Comparison of ENCODE assay signal across 12 cellular contexts in the genomic region with DNA sequence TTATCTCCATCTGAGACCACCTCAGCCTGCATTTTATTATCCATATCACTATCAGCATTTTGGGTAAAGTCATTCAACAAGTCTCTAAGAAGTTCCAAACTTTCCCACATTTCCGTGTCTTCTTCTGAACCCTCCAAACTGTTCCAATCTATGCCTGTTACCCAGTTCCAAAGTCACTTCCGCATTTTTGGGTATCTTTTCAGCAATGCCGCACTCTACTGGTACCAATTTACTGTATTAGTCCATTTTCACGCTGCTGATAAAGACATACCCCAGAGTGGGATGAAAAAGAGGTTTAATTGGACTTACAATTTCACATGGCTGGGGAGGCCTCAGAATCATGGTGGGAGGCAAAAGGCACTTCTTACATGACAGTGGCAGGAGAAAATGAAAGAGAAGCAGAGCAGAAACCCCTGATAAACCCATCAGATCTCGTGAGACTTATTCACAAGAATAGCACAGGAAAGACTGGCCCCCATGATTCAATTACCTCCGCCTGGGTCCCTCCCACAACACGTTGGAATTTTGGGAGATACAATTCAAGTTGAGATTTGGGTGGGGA. TPM values are rescaled to one million over a fixed set of nuclear protein-coding genes. Genes with fewer than 3 reads are reported as not detected.
A peak's percentile ranks its signal among the peaks of the same experiment; 100 is the strongest.
DNase-seq lines count a peak whose midpoint lies in the region; ATAC-seq, FAIRE-seq and TF ChIP-seq lines count a peak whose summit lies in the region.
"Not testable (repeated sequence)": the region's sequence is repeated elsewhere in the genome, so short reads cannot be mapped to it uniquely, and the experiment has no call there.
"Had no signal": no experiment of that assay in that cellular context is flagged by ENCODE, and none has a peak within 500 bp of the region (broad histone marks: within the 10 kb centered on the region; RNA-seq: fewer than 3 reads in every experiment).

No MANE protein-coding gene starts in this region.

- TF ChIP-seq POLR2A in GM18951 (IDR thresholded peaks at IDR 0.05; ENCODE audit: extremely low read depth, insufficient read depth, insufficient read length) = peak; percentile 23
- TF ChIP-seq POLR2A in GM12878 (IDR thresholded peaks at IDR 0.05; ENCODE audit: low read depth, low read length) = peak; percentile 48; the same call in 1 of the 2 replicates

- peaks cover 18% of the 10 kb centered on the region for H3K27me3 ChIP-seq in DOHH2 (ENCODE audit: control insufficient read depth, low read length)
- not testable (repeated sequence) for H3K27me3 ChIP-seq in Karpas-422 (ENCODE audit: low read length); GM12878 (replicated peaks in 1 of 2; ENCODE audit: control insufficient read depth in 2 of 2, insufficient read depth in 2 of 2, low read length in 1 of 2)

- H3K9ac ChIP-seq in Karpas-422 (ENCODE audit: low read length) (peak overlapping the region; percentile 41), GM12878 (ENCODE audit: control insufficient read depth, insufficient read depth, low read length) (peak overlapping the region; percentile 66)

- H3K9me3 ChIP-seq in DOHH2 (ENCODE audit: control insufficient read depth, insufficient read depth, low read length); Karpas-422 (ENCODE audit: low read length); OCI-LY7 (ENCODE audit: low read length); GM12878 (replicated peaks; ENCODE audit: control insufficient read depth, insufficient read depth, low read length): not testable (repeated sequence)

- RAD21 ChIA-PET in GM12878 (lab: Charles Lee; ENCODE audit: unreplicated experiment) = interaction anchor here (2.7 to 7.6 kb wide), 4 partner anchors 10 to 16 kb away, joined by 11 to 156 read pairs (median 46); a partner anchor contains a TSS

- not testable (repeated sequence) for H3K9me3 Mint-ChIP-seq in T-helper 1 cell treated with Interleukin-12 subunit alpha and Interleukin-12 subunit beta and Interleukin-4 antibody, amounts not matched to agents 30 μg/mL and 1 μg/mL, for 36 hours; stimulated activated memory B cell treated with anti-CD40 and anti-IgM and Interleukin-4, amounts not matched to agents 10 μg/mL and 1 μg/mL and 100 μg/mL, for 72 hours

- H4K20me1 ChIP-seq in DOHH2 (ENCODE audit: control insufficient read depth, insufficient read depth, low read depth, low read length); Karpas-422 (ENCODE audit: insufficient read depth, low read depth, low read length); OCI-LY7 (ENCODE audit: insufficient read depth, low read length); GM12878 (ENCODE audit: control insufficient read depth, insufficient read depth): not testable (repeated sequence)

- H3K36me3 ChIP-seq in DOHH2 (ENCODE audit: control insufficient read depth, low read length); Karpas-422 (ENCODE audit: insufficient read depth, low read length); OCI-LY7 (ENCODE audit: insufficient read depth, low read length); GM12878 (ENCODE audit: control insufficient read depth in 2 of 2, insufficient read depth in 2 of 2, low read length in 1 of 2): not testable (repeated sequence)

- CTCF ChIA-PET in OCI-LY7 (lab: Charles Lee; ENCODE audit: unreplicated experiment) = not testable (repeated sequence)
- CTCF ChIA-PET in GM12878 (lab: Yijun Ruan, JAX) = interaction anchor here (1.8 to 11.5 kb wide), 3 partner anchors 10 to 17 kb away, joined by 6 to 214 read pairs (median 58); a partner anchor contains a TSS

- TF ChIP-seq EP300 in GM12878 (IDR thresholded peaks at IDR 0.05; ENCODE audit: borderline replicate concordance in 1 of 2, control insufficient read depth in 1 of 2, low read depth in 2 of 2, low read length in 2 of 2) = not testable (repeated sequence)

- H3K4me3 ChIP-seq in DOHH2 (ENCODE audit: low read length) = peak overlapping the region; percentile 36
- H3K4me3 ChIP-seq in GM12875 (ENCODE audit: low read depth, low read length) = peak overlapping the region; percentile 44
- H3K4me3 ChIP-seq in Karpas-422 (ENCODE audit: low read length) = peak overlapping the region; percentile 37; the same call in 1 of the 2 replicates
- H3K4me3 ChIP-seq in OCI-LY7 (ENCODE audit: low read depth, low read length, poor library complexity, severe bottlenecking) = peak overlapping the region; percentile 1
- peak overlapping the region; percentile 83 for H3K4me3 ChIP-seq in GM12878

- WGBS in GM12878 (ENCODE audit: insufficient coverage, insufficient replicate concordance, low lambda C conversion rate, missing lambda C conversion rate) = 66% methylated on average over 7 of the region's 7 CpGs

- H3K4me1 ChIP-seq in DOHH2 (ENCODE audit: control insufficient read depth, low read length) (peaks cover 46% of the 10 kb centered on the region), OCI-LY7 (ENCODE audit: insufficient read depth, low read length, poor library complexity, severe bottlenecking) (peaks cover 19% of the 10 kb centered on the region), GM12878 (ENCODE audit: control insufficient read depth, insufficient read depth, low read length) (peaks cover 38% of the 10 kb centered on the region)
- not testable (repeated sequence) for H3K4me1 ChIP-seq in Karpas-422 (ENCODE audit: low read length)

- not testable (repeated sequence) for H3K27me3 Mint-ChIP-seq in T-helper 1 cell treated with Interleukin-12 subunit alpha and Interleukin-12 subunit beta and Interleukin-4 antibody, amounts not matched to agents 30 μg/mL and 1 μg/mL, for 36 hours (ENCODE audit: low read depth); stimulated activated memory B cell treated with anti-CD40 and anti-IgM and Interleukin-4, amounts not matched to agents 10 μg/mL and 1 μg/mL and 100 μg/mL, for 72 hours

- H2AFZ ChIP-seq in Karpas-422 (ENCODE audit: low read length); OCI-LY7 (ENCODE audit: low read length); GM12878 (ENCODE audit: control insufficient read depth, low read depth, low read length): not testable (repeated sequence)

- H3K27ac ChIP-seq in DOHH2 (ENCODE audit: low read depth, low read length); Karpas-422 (ENCODE audit: low read length); OCI-LY7 (ENCODE audit: low read depth, low read length, poor library complexity, severe bottlenecking): not testable (repeated sequence)
- peak overlapping the region; percentile 96 for H3K27ac ChIP-seq in GM12878 (ENCODE audit: control insufficient read depth, insufficient read depth)

- not testable (repeated sequence) for H3K36me3 Mint-ChIP-seq in T-helper 1 cell treated with Interleukin-12 subunit alpha and Interleukin-12 subunit beta and Interleukin-4 antibody, amounts not matched to agents 30 μg/mL and 1 μg/mL, for 36 hours (ENCODE audit: low read depth); stimulated activated memory B cell treated with anti-CD40 and anti-IgM and Interleukin-4, amounts not matched to agents 10 μg/mL and 1 μg/mL and 100 μg/mL, for 72 hours

- SMC1A ChIA-PET in GM12878 (lab: Charles Lee; ENCODE audit: uncharacterized antibody, unreplicated experiment) = interaction anchor here (2.4 to 5.1 kb wide), 5 partner anchors 10 to 35 kb away, joined by 9 to 150 read pairs (median 35); a partner anchor contains a TSS

- BruUV-seq in OCI-LY7 (replicated peaks; lab: Mats Ljungman, UMichigan) (TSS peak; percentile 94), GM12878 (replicated peaks; lab: Mats Ljungman, UMichigan) (TSS peak; percentile 82)

- H3K4me3 Mint-ChIP-seq in T-helper 1 cell treated with Interleukin-12 subunit alpha and Interleukin-12 subunit beta and Interleukin-4 antibody, amounts not matched to agents 30 μg/mL and 1 μg/mL, for 36 hours = not testable (repeated sequence)
- peak overlapping the region; percentile 49 for H3K4me3 Mint-ChIP-seq in stimulated activated memory B cell treated with anti-CD40 and anti-IgM and Interleukin-4, amounts not matched to agents 10 μg/mL and 1 μg/mL and 100 μg/mL, for 72 hours

- H3K4me2 ChIP-seq in DOHH2 (ENCODE audit: low read length) (peak overlapping the region; percentile 44), Karpas-422 (ENCODE audit: low read depth, low read length, poor library complexity, severe bottlenecking) (peak overlapping the region; percentile 41), OCI-LY7 (ENCODE audit: low read length) (peak overlapping the region; percentile 44; the same call in 1 of the 2 replicates), GM12878 (ENCODE audit: control insufficient read depth, insufficient read depth) (peak overlapping the region; percentile 71)

- H3F3A ChIP-seq in DOHH2 (ENCODE audit: control insufficient read depth, insufficient read depth) = not testable (repeated sequence)

- in situ Hi-C loops in GM18951 (cut with MboI; ENCODE audit: low sequenced_read_pairs, unreplicated experiment); GM12878 (cut with MboI): not testable (repeated sequence)

- FAIRE-seq in GM12878 (lab: Jason Lieb, UNC) = not testable (repeated sequence)

- DNase-seq in Karpas-422 = peak; percentile 53
- DNase-seq in OCI-LY7 (ENCODE audit: low spot score); GM12878 (ENCODE audit: low read depth, low spot score): not testable (repeated sequence)

- TF ChIP-seq CTCF in DOHH2 (IDR thresholded peaks at IDR 0.05; ENCODE audit: low read depth, low read length, poor library complexity, severe bottlenecking); GM12875 (IDR thresholded peaks at IDR 0.05; ENCODE audit: borderline replicate concordance, insufficient read depth, low read depth, low read length); OCI-LY7 (conservative IDR thresholded peaks at IDR 0.05; ENCODE audit: low read length); GM12878 (IDR thresholded peaks at IDR 0.05 in 2 of 3, conservative IDR thresholded peaks at IDR 0.05 in 1 of 3; ENCODE audit: control insufficient read depth in 2 of 3, extremely low read depth in 1 of 3, insufficient read depth in 1 of 3, low read depth in 3 of 3, low read length in 3 of 3): not testable (repeated sequence)

- H3K9me2 ChIP-seq in DOHH2 (replicated peaks; ENCODE audit: control insufficient read depth, low read length); Karpas-422 (replicated peaks; ENCODE audit: insufficient read depth, low read length); OCI-LY7 (ENCODE audit: insufficient read depth, low read length): not testable (repeated sequence)

- 0 out of 3 replicates have a peak, but pooled peaks have one; percentile 4 for ATAC-seq in GM12878
- not testable (repeated sequence) for ATAC-seq in stimulated activated memory B cell treated with anti-CD40 and anti-IgM and Interleukin-4, amounts not matched to agents 10 μg/mL and 1 μg/mL and 100 μg/mL, for 72 hours

- not testable (repeated sequence) for H3K79me2 ChIP-seq in DOHH2 (ENCODE audit: control insufficient read depth, low read length); Karpas-422 (ENCODE audit: low read length); OCI-LY7 (ENCODE audit: insufficient read depth, low read depth, low read length)
- peaks cover 24% of the 10 kb centered on the region for H3K79me2 ChIP-seq in GM12878 (ENCODE audit: control insufficient read depth, insufficient read depth, low read length)

- H3K27ac Mint-ChIP-seq in T-helper 1 cell treated with Interleukin-12 subunit alpha and Interleukin-12 subunit beta and Interleukin-4 antibody, amounts not matched to agents 30 μg/mL and 1 μg/mL, for 36 hours = peak overlapping the region; percentile 22
- peak overlapping the region; percentile 86 for H3K27ac Mint-ChIP-seq in stimulated activated memory B cell treated with anti-CD40 and anti-IgM and Interleukin-4, amounts not matched to agents 10 μg/mL and 1 μg/mL and 100 μg/mL, for 72 hours

- POLR2A ChIA-PET in OCI-LY7 (lab: Charles Lee) (interaction anchor here (2.2 kb wide), 1 partner anchor 15 kb away, joined by 7 read pairs; no protein-coding TSS in a partner anchor), GM12878 (lab: Charles Lee) (interaction anchor here (4.2 to 5.5 kb wide), 2 partner anchors 15 to 16 kb away, joined by 59 to 69 read pairs; a partner anchor contains a TSS)

- intact Hi-C loops in OCI-LY7 (cut with micrococcal nuclease; ENCODE audit: unreplicated experiment) (loop anchor here (1.0 kb wide), 1 partner anchor 56 kb away; no protein-coding TSS in a partner anchor), GM12878 (cut with micrococcal nuclease; ENCODE audit: unreplicated experiment) (loop anchor here (5.0 kb wide), 1 partner anchor 324 kb away; a partner anchor contains a TSS)

- H3K4me1 Mint-ChIP-seq in T-helper 1 cell treated with Interleukin-12 subunit alpha and Interleukin-12 subunit beta and Interleukin-4 antibody, amounts not matched to agents 30 μg/mL and 1 μg/mL, for 36 hours (ENCODE audit: low read depth) = peaks cover 37% of the 10 kb centered on the region
- H3K4me1 Mint-ChIP-seq in stimulated activated memory B cell treated with anti-CD40 and anti-IgM and Interleukin-4, amounts not matched to agents 10 μg/mL and 1 μg/mL and 100 μg/mL, for 72 hours = peaks cover 62% of the 10 kb centered on the region

- TF ChIP-seq RAD21 in GM12878 (IDR thresholded peaks at IDR 0.05; ENCODE audit: insufficient read depth, low read depth, low read length) = not testable (repeated sequence)

RNA-seq across cellular contexts. Expression of a gene that starts 17.9 kb away (rescaled TPM):
- total RNA-seq in Karpas-422 (2014; rRNA removed; shearing (Covaris generic); ENCODE audit: low replicate concordance) = 0.48 and 0.54 TPM in 2 replicates
- total RNA-seq in OCI-LY7 (2014; rRNA removed; shearing (Covaris generic)) = not detected in 2 replicates
- not detected in 2 replicates for total RNA-seq in OCI-LY7 (2022)
- total RNA-seq in GM12878 (2013; cell fraction: nucleolus; rRNA removed) = 1.3 and 2.4 TPM in 2 replicates
- total RNA-seq in GM12878 (2014; rRNA removed) = 1.1 and 2.0 TPM in 2 replicates
- 1.3 and 1.6 TPM in 2 replicates for total RNA-seq in GM12878 (2014; rRNA removed; fragmentation: Illumina TruSeq; extraction: Trizol)
- total RNA-seq in GM12878 (2021) = 0.29 and 1.1 TPM in 2 replicates
- 1.0 TPM for polyA plus RNA-seq in GM12878 (2011; ENCODE audit: low read depth)
- 0.87 and 1.1 TPM in 2 replicates for polyA plus RNA-seq in GM12878 (2011; rRNA removed)
- polyA plus RNA-seq in GM12878 (2011; cell fraction: cytosol; rRNA removed) = 1.1 and 1.5 TPM in 2 replicates
- polyA plus RNA-seq in GM12878 (2011; cell fraction: nucleus; rRNA removed) = 0.60 and 1.4 TPM in 2 replicates
- polyA plus RNA-seq in GM12878 (2012) = 1.2 and 1.5 TPM in 2 replicates
- polyA plus RNA-seq in GM12878 (2014; fragmentation: Illumina TruSeq; extraction: Trizol) = 0.29 and 1.3 TPM in 2 replicates
- 1 to 10 TPM; 1.2 to 2.6 TPM for polyA plus RNA-seq in GM12878 (2014; fragmentation: Nextera tagmentation; extraction: Ambion mirVana)
- polyA plus RNA-seq in GM12878 (2014; rRNA removed) = 1.0 and 1.9 TPM in 2 replicates
- 1 to 10 TPM; 1.4 to 1.9 TPM for polyA plus RNA-seq in GM12878 (2016; fragmentation: Nextera tagmentation; extraction: Ambion mirVana)
- polyA minus RNA-seq in GM12878 (2011; rRNA and poly(A)+ RNA removed) = 1.7 and 1.8 TPM in 2 replicates
- polyA minus RNA-seq in GM12878 (2011; cell fraction: cytosol; rRNA and poly(A)+ RNA removed) = not detected in 2 replicates
- polyA minus RNA-seq in GM12878 (2011; cell fraction: nucleus; rRNA and poly(A)+ RNA removed) = 0.36 and 0.48 TPM in 2 replicates

RNA-seq across cellular contexts. Expression of a gene that starts 22.1 kb away (rescaled TPM):
- total RNA-seq in Karpas-422 (2014; rRNA removed; shearing (Covaris generic); ENCODE audit: low replicate concordance) = 0.32 and 1.9 TPM in 2 replicates
- total RNA-seq in OCI-LY7 (2014; rRNA removed; shearing (Covaris generic)) = not detected in 2 replicates
- total RNA-seq in OCI-LY7 (2022) = not detected in 2 replicates
- 1.6 and 2.6 TPM in 2 replicates for total RNA-seq in GM12878 (2013; cell fraction: nucleolus; rRNA removed)
- 2.1 TPM in 2 replicates for total RNA-seq in GM12878 (2014; rRNA removed)
- 1.8 and 1.9 TPM in 2 replicates for total RNA-seq in GM12878 (2014; rRNA removed; fragmentation: Illumina TruSeq; extraction: Trizol)
- 1.8 and 2.6 TPM in 2 replicates for total RNA-seq in GM12878 (2021)
- 2.6 TPM for polyA plus RNA-seq in GM12878 (2011; ENCODE audit: low read depth)
- 1.0 and 1.1 TPM in 2 replicates for polyA plus RNA-seq in GM12878 (2011; rRNA removed)
- 1.3 and 1.9 TPM in 2 replicates for polyA plus RNA-seq in GM12878 (2011; cell fraction: cytosol; rRNA removed)
- 0.57 and 0.76 TPM in 2 replicates for polyA plus RNA-seq in GM12878 (2011; cell fraction: nucleus; rRNA removed)
- 1.8 and 2.2 TPM in 2 replicates for polyA plus RNA-seq in GM12878 (2012)
- 2.7 and 3.2 TPM in 2 replicates for polyA plus RNA-seq in GM12878 (2014; fragmentation: Illumina TruSeq; extraction: Trizol)
- 1 to 10 TPM; 2.9 to 5.9 TPM for polyA plus RNA-seq in GM12878 (2014; fragmentation: Nextera tagmentation; extraction: Ambion mirVana)
- polyA plus RNA-seq in GM12878 (2014; rRNA removed) = 2.2 and 2.3 TPM in 2 replicates
- polyA plus RNA-seq in GM12878 (2016; fragmentation: Nextera tagmentation; extraction: Ambion mirVana) = 1 to 10 TPM; 1.9 to 2.0 TPM
- 0.82 and 1.5 TPM in 2 replicates for polyA minus RNA-seq in GM12878 (2011; rRNA and poly(A)+ RNA removed)
- not detected in 2 replicates for polyA minus RNA-seq in GM12878 (2011; cell fraction: cytosol; rRNA and poly(A)+ RNA removed)
- polyA minus RNA-seq in GM12878 (2011; cell fraction: nucleus; rRNA and poly(A)+ RNA removed) = not detected in 2 replicates

RNA-seq across cellular contexts. Expression of a gene that starts 25.0 kb away (rescaled TPM):
- total RNA-seq in Karpas-422 (2014; rRNA removed; shearing (Covaris generic); ENCODE audit: low replicate concordance) = not detected in 2 replicates
- not detected in 2 replicates for total RNA-seq in OCI-LY7 (2014; rRNA removed; shearing (Covaris generic))
- total RNA-seq in OCI-LY7 (2022) (not detected in 2 replicates), GM12878 (2014; rRNA removed) (0.62 and 0.76 TPM in 2 replicates), GM12878 (2014; rRNA removed; fragmentation: Illumina TruSeq; extraction: Trizol) (0.64 and 0.67 TPM in 2 replicates), GM12878 (2021) (0.51 and 0.66 TPM in 2 replicates)
- 12.5 and 19.1 TPM in 2 replicates for total RNA-seq in GM12878 (2013; cell fraction: nucleolus; rRNA removed)
- 0.66 TPM for polyA plus RNA-seq in GM12878 (2011; ENCODE audit: low read depth)
- polyA plus RNA-seq in GM12878 (2011; rRNA removed) (0.09 and 0.24 TPM in 2 replicates), GM12878 (2014; fragmentation: Illumina TruSeq; extraction: Trizol) (0.22 TPM in 1 of 2 replicates, not detected in the other), GM12878 (2014; fragmentation: Nextera tagmentation; extraction: Ambion mirVana) (not detected), GM12878 (2014; rRNA removed) (0.35 and 0.42 TPM in 2 replicates), GM12878 (2016; fragmentation: Nextera tagmentation; extraction: Ambion mirVana) (not detected)
- 0.12 and 0.24 TPM in 2 replicates for polyA plus RNA-seq in GM12878 (2011; cell fraction: cytosol; rRNA removed)
- polyA plus RNA-seq in GM12878 (2011; cell fraction: nucleus; rRNA removed) = 0.70 and 1.1 TPM in 2 replicates
- 0.16 and 0.27 TPM in 2 replicates for polyA plus RNA-seq in GM12878 (2012)
- 0.80 TPM in 1 of 2 replicates, not detected in the other for polyA minus RNA-seq in GM12878 (2011; rRNA and poly(A)+ RNA removed)
- polyA minus RNA-seq in GM12878 (2011; cell fraction: cytosol; rRNA and poly(A)+ RNA removed) = not detected in 2 replicates
- polyA minus RNA-seq in GM12878 (2011; cell fraction: nucleus; rRNA and poly(A)+ RNA removed) = 0.48 and 0.86 TPM in 2 replicates
- total RNA-seq: A172; CD4-positive, alpha-beta memory T cell; H1; HT1080 had no signal
- polyA plus RNA-seq: CD4-positive, alpha-beta memory T cell; H1 had no signal

Comparison
In these comparisons a context has a peak if more than half of its experiments do, and no peak if none do; other contexts are left out.
1. H3K4me3 ChIP-seq: peak in every context shown above with its lines; median percentile 83 in GM12878; 44 in GM12875; 37 in Karpas-422; 36 in DOHH2; 1 in OCI-LY7.